In the genomic region with DNA sequence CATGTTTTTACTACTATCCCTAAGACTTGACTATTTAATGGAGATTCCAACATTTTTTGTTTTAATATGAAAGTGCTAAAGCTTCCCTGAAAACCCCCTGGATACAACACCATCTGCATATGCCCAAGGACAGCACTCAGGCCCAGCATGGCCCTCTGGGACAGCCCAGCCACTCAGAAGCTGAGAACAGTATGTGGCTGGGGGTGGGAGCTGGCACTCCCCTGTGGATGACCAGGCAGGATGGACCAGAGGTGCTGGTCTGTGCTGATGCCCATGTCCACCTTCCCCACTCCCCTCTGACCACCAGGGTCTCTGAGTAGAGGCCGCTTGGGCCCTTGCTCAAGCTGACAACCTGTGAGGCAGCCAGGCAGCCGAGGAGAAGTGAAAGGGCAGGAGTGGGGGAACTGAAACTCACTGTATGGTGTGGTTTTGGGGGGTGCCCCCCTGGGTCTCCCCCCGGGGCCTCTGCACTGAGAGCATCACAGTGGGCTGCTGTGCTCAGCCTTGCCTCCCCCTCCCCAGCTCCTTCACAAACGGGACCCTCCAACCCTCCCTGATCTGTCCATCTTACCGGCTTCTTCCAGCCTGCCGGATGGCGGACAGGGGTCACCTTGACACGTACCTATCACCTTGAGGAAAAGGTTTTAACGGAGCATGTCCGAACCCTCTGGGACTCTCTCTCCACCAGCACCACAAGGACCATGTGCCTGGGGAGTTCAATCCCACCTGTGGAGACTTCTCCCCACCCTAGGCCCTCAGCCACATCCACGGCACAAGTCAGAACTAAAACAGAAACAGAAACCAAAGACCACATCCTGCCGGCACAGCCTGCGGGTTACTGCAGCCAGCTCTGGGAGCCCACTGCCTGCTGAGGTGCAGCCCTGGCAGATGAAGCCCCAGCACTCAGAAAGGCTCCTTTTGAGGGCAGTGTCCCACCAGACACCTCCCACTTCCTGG, we compare ENCODE assay signal across 8 cellular contexts. TPM values are rescaled to one million over a fixed set of nuclear protein-coding genes. Genes with fewer than 3 reads are reported as not detected.
DNase-seq lines count a peak whose midpoint lies in the region; ATAC-seq lines count a peak whose summit lies in the region.

TMEM229B (minus strand) TSS at position 785 of the 957 bp plus-strand sequence. CDS start 14,798 bp downstream, outside the sequence.

- H3K9ac ChIP-seq in duodenal mucosa (ENCODE audit: low read depth in 1 of 2, low read length in 2 of 2), result peak within 1 kb of the TSS; percentile 84 to 92

- peaks cover 4 to 6% of the 10 kb centered on the region in 2 donors for H3K9me3 ChIP-seq in duodenal mucosa (ENCODE audit: control insufficient read depth in 1 of 2, low read length in 2 of 2)

- peak; percentile 64 to 68 for DNase-seq in activated CD4-positive, alpha-beta T cell treated with anti-CD3 and anti-CD28 coated beads for 4 hours
- DNase-seq in sciatic nerve (ENCODE audit: low spot score) (no peak), NCI-H1436 (lab: John Stamatoyannopoulos, UW) (no peak), GOT3 (lab: John Stamatoyannopoulos, UW) (no peak)

- H3K27ac ChIP-seq in ACC112 (ENCODE audit: low read depth, low read length), result no peak within 1 kb of the TSS
- peak within 1 kb of the TSS; percentile 74 for H3K27ac ChIP-seq in duodenal mucosa (ENCODE audit: low read depth, low read length)

- H3K36me3 ChIP-seq in ACC112 (ENCODE audit: insufficient read depth, low read length) (no peaks in the 10 kb centered on the region), duodenal mucosa (ENCODE audit: control insufficient read depth in 1 of 2, insufficient read depth in 2 of 2, low read length in 2 of 2) (peaks cover 0 to 26% of the 10 kb centered on the region in 2 donors)

- no peaks in the 10 kb centered on the region for H3K79me2 ChIP-seq in ACC112 (ENCODE audit: control insufficient read depth, insufficient read depth, low read length, unreplicated experiment)

- H3K4me1 ChIP-seq in ACC112 (ENCODE audit: control insufficient read depth, insufficient read depth, low read length, unreplicated experiment) (peaks cover 9% of the 10 kb centered on the region), duodenal mucosa (ENCODE audit: control insufficient read depth in 1 of 2, insufficient read depth in 2 of 2, low read length in 2 of 2) (peaks cover 30 to 33% of the 10 kb centered on the region in 2 donors)

- intact Hi-C loops in sciatic nerve (cut with DNase I), result loop anchor here (5.0 kb wide), 1 partner anchor 1524 kb away; no protein-coding TSS in a partner anchor

- peak within 1 kb of the TSS; percentile 87 for H2AFZ ChIP-seq in ACC112 (ENCODE audit: low read length, unreplicated experiment)

- peak; percentile 89 for ATAC-seq in GM19397 (IDR thresholded peaks at IDR 0.05; ENCODE audit: unreplicated experiment)
- ATAC-seq in HG03558 (IDR thresholded peaks at IDR 0.05; ENCODE audit: extremely low read depth, unreplicated experiment), result peak; percentile 87
- ATAC-seq in sciatic nerve, result peak; percentile 71

- peak within 1 kb of the TSS; percentile 66 for H3K4me3 ChIP-seq in ACC112 (ENCODE audit: low read depth, low read length)
- H3K4me3 ChIP-seq in duodenal mucosa (ENCODE audit: low read depth in 1 of 2, low read length in 2 of 2), result peak within 1 kb of the TSS; percentile 78 to 80

- H3K27me3 ChIP-seq in ACC112 (ENCODE audit: insufficient read depth, low read length), result 0 out of 2 replicates have a peak, but pooled peaks cover 9% of the 10 kb centered on the region
- H3K27me3 ChIP-seq in duodenal mucosa (ENCODE audit: control insufficient read depth in 1 of 2, insufficient read depth in 2 of 2, low read length in 2 of 2), result no peaks in the 10 kb centered on the region

RNA-seq across cellular contexts. Expression of gene TMEM229B, which starts in this region (rescaled TPM):
- total RNA-seq in sciatic nerve, result 2.9 TPM

Comparison
In these comparisons a context has a peak if more than half of its experiments do, and no peak if none do; other contexts are left out.
1. DNase-seq: peak in activated CD4-positive, alpha-beta T cell treated with anti-CD3 and anti-CD28 coated beads for 4 hours (2 of 2); none in sciatic nerve (single experiment), NCI-H1436 (single experiment) and GOT3 (single experiment).
2. Peak in every context shown above with its lines, with median percentiles within 50 percentile points of each other: ATAC-seq.